7 cellular contexts compared by ENCODE assay signal in genomic region chr14:102378830-102379229, GRCh38.
"Had no signal": no experiment of that assay in that cellular context is flagged by ENCODE, and none has a peak within 500 bp of the region (broad histone marks: within the 10 kb centered on the region; RNA-seq: fewer than 3 reads in every experiment).

No MANE protein-coding gene starts in this region.

- H3K9ac ChIP-seq: GM23248 had no signal

- H3K9me3 ChIP-seq: HAP-1 had no signal

- H2AFZ ChIP-seq: GM23248 had no signal

- H3K4me1 ChIP-seq: HAP-1 had no signal

- H3K27ac ChIP-seq: GM23248 had no signal

- H3K4me3 ChIP-seq: GM23248, HAP-1, K562 had no signal

- DNase-seq: GM23248, GOT3, H7 had no signal

- FAIRE-seq: HTR-8/SVneo, K562 had no signal

- ATAC-seq: HCT116, K562 had no signal
